ENCODE assay signal across 1 cellular context in the genomic region with DNA sequence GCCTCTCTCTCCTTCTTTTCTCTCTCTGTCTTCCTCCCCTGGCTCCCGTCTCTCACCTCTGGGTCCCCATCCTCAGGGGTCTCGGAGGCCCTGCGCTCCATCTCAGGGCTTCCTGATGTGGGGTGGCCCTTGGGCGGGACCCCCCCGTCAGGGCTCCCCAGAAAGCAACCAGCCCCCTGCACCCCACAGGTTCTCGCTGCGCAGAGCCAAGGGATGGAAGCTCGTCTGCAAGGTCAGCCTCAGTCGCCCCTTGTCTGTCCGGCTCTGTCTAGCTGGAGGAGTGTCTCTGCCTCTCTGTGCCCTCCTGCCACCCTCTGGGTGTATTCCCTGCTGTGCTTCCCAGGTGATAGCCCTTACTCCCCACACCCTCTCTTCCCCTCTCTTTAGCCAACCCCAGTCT.
TF ChIP-seq lines count a peak whose summit lies in the region.

A gene with protein sequence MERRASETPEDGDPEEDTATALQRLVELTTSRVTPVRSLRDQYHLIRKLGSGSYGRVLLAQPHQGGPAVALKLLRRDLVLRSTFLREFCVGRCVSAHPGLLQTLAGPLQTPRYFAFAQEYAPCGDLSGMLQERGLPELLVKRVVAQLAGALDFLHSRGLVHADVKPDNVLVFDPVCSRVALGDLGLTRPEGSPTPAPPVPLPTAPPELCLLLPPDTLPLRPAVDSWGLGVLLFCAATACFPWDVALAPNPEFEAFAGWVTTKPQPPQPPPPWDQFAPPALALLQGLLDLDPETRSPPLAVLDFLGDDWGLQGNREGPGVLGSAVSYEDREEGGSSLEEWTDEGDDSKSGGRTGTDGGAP (minus strand): TSS at position 101 of the 400 bp plus-strand sequence. CDS start 0 bp downstream, at position 101.

TF ChIP-seq in K562, 482 proteins besides CTCF, POLR2A, EP300 and RAD21:
- no peak for TF ChIP-seq TFAM (CRISPR knock-in tag; conservative IDR thresholded peaks at IDR 0.05)
- TF ChIP-seq, protein P1, sequence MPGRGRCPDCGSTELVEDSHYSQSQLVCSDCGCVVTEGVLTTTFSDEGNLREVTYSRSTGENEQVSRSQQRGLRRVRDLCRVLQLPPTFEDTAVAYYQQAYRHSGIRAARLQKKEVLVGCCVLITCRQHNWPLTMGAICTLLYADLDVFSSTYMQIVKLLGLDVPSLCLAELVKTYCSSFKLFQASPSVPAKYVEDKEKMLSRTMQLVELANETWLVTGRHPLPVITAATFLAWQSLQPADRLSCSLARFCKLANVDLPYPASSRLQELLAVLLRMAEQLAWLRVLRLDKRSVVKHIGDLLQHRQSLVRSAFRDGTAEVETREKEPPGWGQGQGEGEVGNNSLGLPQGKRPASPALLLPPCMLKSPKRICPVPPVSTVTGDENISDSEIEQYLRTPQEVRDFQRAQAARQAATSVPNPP (IDR thresholded peaks at IDR 0.05; ENCODE audit: borderline replicate concordance, insufficient read depth, insufficient read length), result no peak
- 0 out of 2 replicates have a peak, but pooled peaks have one; percentile 11 for TF ChIP-seq SMARCA5 (IDR thresholded peaks at IDR 0.05)
- no peak for TF ChIP-seq MTF1 (CRISPR knock-in tag; IDR thresholded peaks at IDR 0.05; ENCODE audit: borderline replicate concordance)
- no peak for TF ChIP-seq RBM39 (optimal IDR thresholded peaks at IDR 0.05; ENCODE audit: low read depth, low read length)
- TF ChIP-seq HCFC1 (IDR thresholded peaks at IDR 0.05; ENCODE audit: low read depth, low read length), result no peak
